ENCODE assay signal across 14 cellular contexts in the genomic region with DNA sequence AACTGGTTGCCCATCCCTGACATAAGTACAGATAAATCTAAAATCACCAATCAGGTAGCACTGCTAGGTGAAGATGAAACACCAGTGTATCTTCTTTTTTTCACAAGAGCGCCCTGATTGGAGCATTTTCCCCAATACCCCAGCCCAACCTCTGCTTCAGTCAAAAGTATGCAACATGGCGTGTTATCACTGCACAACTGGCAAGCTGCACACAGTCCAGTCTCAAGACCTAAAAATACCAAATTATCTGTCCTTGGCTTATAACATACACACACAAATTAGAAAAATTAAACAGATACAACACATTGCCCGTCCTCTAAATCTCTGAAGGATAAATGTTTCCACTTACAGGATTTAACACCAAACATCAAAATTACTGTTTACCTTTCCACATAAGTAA. TPM values are rescaled to one million over a fixed set of nuclear protein-coding genes. Genes with fewer than 3 reads are reported as not detected.
"Had no signal": no experiment of that assay in that cellular context is flagged by ENCODE, and none has a peak within 500 bp of the region (broad histone marks: within the 10 kb centered on the region; RNA-seq: fewer than 3 reads in every experiment).

No MANE protein-coding gene starts in this region.

- H3K4me1 ChIP-seq: colonic mucosa, foreskin keratinocyte had no signal

- ATAC-seq: foreskin keratinocyte had no signal

- H3K9me3 ChIP-seq: colonic mucosa had no signal

- H3K27me3 Mint-ChIP-seq: activated CD4-positive, alpha-beta T cell treated with anti-CD3 and anti-CD28 coated beads, Interleukin-2, amount 10 ng/mL, durations not matched to agents 7 days and 5 days; type B pancreatic cell had no signal

- H3K9me3 Mint-ChIP-seq: activated CD4-positive, alpha-beta T cell treated with anti-CD3 and anti-CD28 coated beads, Interleukin-2, amount 10 ng/mL, durations not matched to agents 7 days and 5 days; type B pancreatic cell had no signal

- H3K27ac ChIP-seq: colonic mucosa, foreskin keratinocyte had no signal

- H3K27ac Mint-ChIP-seq: activated CD4-positive, alpha-beta T cell treated with anti-CD3 and anti-CD28 coated beads, Interleukin-2, amount 10 ng/mL, durations not matched to agents 7 days and 5 days; type B pancreatic cell had no signal

- H3K4me3 ChIP-seq: colonic mucosa had no signal

- H3K4me3 Mint-ChIP-seq: activated CD4-positive, alpha-beta T cell treated with anti-CD3 and anti-CD28 coated beads, Interleukin-2, amount 10 ng/mL, durations not matched to agents 7 days and 5 days; type B pancreatic cell had no signal

- H3K27me3 ChIP-seq: colonic mucosa, foreskin keratinocyte had no signal

- DNase-seq: activated CD4-positive, alpha-beta T cell treated with anti-CD3 and anti-CD28 coated beads, Interleukin-2, amount 10 ng/mL, durations not matched to agents 7 days and 5 days; activated effector memory CD4-positive, alpha-beta T cell treated with anti-CD3 and anti-CD28 coated beads, Interleukin-2, amount 50 U/mL, for 16 hours; activated T-cell treated with anti-CD3 and anti-CD28 coated beads for 4 hours; colonic mucosa; effector CD4-positive, alpha-beta T cell; foreskin keratinocyte; kidney; retina; small intestine; substantia nigra had no signal

RNA-seq across cellular contexts. Expression of gene TMEM119, which starts 56.0 kb away (rescaled TPM):
- total RNA-seq: activated CD8-positive, alpha-beta memory T cell treated with anti-CD3 and anti-CD28 coated beads for 36 hours; endothelial cell of umbilical vein; foreskin keratinocyte; SK-MEL-5 had no signal
- polyA plus RNA-seq: endothelial cell of umbilical vein had no signal
